11 cellular contexts compared by ENCODE assay signal in genomic region chr20:10508468-10509251, GRCh38.
DNase-seq lines count a peak whose midpoint lies in the region; ATAC-seq, FAIRE-seq and TF ChIP-seq lines count a peak whose summit lies in the region.
"Had no signal": no experiment of that assay in that cellular context is flagged by ENCODE, and none has a peak within 500 bp of the region (broad histone marks: within the 10 kb centered on the region; RNA-seq: fewer than 3 reads in every experiment).

No MANE protein-coding gene starts in this region.

- H3K4me2 ChIP-seq in keratinocyte (ENCODE audit: control insufficient read depth, extremely low read depth, insufficient read depth, low read depth, low read length) = peak overlapping the region; percentile 39

- H3K9me3 ChIP-seq in keratinocyte (ENCODE audit: control insufficient read depth, low read depth, low read length) (no peaks in the 10 kb centered on the region), subcutaneous abdominal adipose tissue (ENCODE audit: control insufficient read depth in 5 of 5, low read length in 5 of 5) (no peaks in the 10 kb centered on the region)

- TF ChIP-seq CTCF in brain microvascular endothelial cell (IDR thresholded peaks at IDR 0.05; ENCODE audit: low read depth, low read length, missing control alignments) = no peak
- TF ChIP-seq CTCF in keratinocyte (optimal IDR thresholded peaks at IDR 0.05 in 1 of 3, IDR thresholded peaks at IDR 0.05 in 1 of 3, conservative IDR thresholded peaks at IDR 0.05 in 1 of 3; ENCODE audit: extremely low read depth in 1 of 3, insufficient read depth in 2 of 3, low read length in 3 of 3) = no peak

- H3K79me2 ChIP-seq in keratinocyte (ENCODE audit: control insufficient read depth, insufficient read depth, low read length) = peaks cover 6% of the 10 kb centered on the region

- H4K20me1 ChIP-seq in keratinocyte (ENCODE audit: control insufficient read depth, extremely low read depth, insufficient read depth, low read length) = no peaks in the 10 kb centered on the region

- no peaks in the 10 kb centered on the region for H3K36me3 ChIP-seq in brain microvascular endothelial cell (replicated peaks)
- H3K36me3 ChIP-seq in keratinocyte (ENCODE audit: control insufficient read depth in 2 of 2, extremely low read depth in 1 of 2, insufficient read depth in 2 of 2, low read length in 2 of 2) = no peaks in the 10 kb centered on the region
- H3K36me3 ChIP-seq in subcutaneous abdominal adipose tissue (ENCODE audit: control insufficient read depth in 5 of 5, insufficient read depth in 5 of 5, low read length in 5 of 5) = no peaks in the 10 kb centered on the region

- peak overlapping the region; percentile 24 for H2AFZ ChIP-seq in keratinocyte (ENCODE audit: control insufficient read depth, low read length)

- CTCF ChIA-PET in HEK293T (lab: Yijun Ruan, JAX) = no interaction called here

- POLR2A ChIA-PET in HEK293T (lab: Yijun Ruan, JAX) = no interaction called here

- H3K27ac Mint-ChIP-seq in activated naive CD4-positive, alpha-beta T cell treated with anti-CD3 and anti-CD28 coated beads, Interleukin-2, amount 50 U/mL, for 72 hours = no peak overlapping the region
- H3K27ac Mint-ChIP-seq: T-helper 1 cell treated with Interleukin-12 subunit alpha and Interleukin-12 subunit beta and Interleukin-4 antibody, amounts not matched to agents 30 μg/mL and 1 μg/mL, for 36 hours had no signal

- H3K4me3 ChIP-seq in brain microvascular endothelial cell (ENCODE audit: low read depth, low read length) (no peak overlapping the region), keratinocyte (ENCODE audit: control insufficient read depth in 2 of 3, extremely low read depth in 1 of 3, insufficient read depth in 2 of 3, low read depth in 1 of 3, low read length in 3 of 3) (no peak overlapping the region), subcutaneous abdominal adipose tissue (ENCODE audit: low read depth in 1 of 5, low read length in 5 of 5) (peak overlapping the region in 1 of 5 donors; percentile 22)

- FAIRE-seq in keratinocyte (lab: Jason Lieb, UNC) = peak; percentile 61

- no peaks in the 10 kb centered on the region for H3K9me1 ChIP-seq in keratinocyte (ENCODE audit: control insufficient read depth, extremely low read depth, insufficient read depth, low read length)

- H3K9ac ChIP-seq in keratinocyte (ENCODE audit: control insufficient read depth, extremely low read depth, insufficient read depth, low read length) (no peak overlapping the region), subcutaneous abdominal adipose tissue (ENCODE audit: low read length in 5 of 5) (peak overlapping the region in 4 of 5 donors; percentile 12 to 61 (median 38))

- peak overlapping the region; percentile 16 for H3K27ac ChIP-seq in brain microvascular endothelial cell
- peak overlapping the region; percentile 64 for H3K27ac ChIP-seq in keratinocyte (ENCODE audit: control insufficient read depth, insufficient read depth, low read length)
- peak overlapping the region; percentile 86 for H3K27ac ChIP-seq in subcutaneous abdominal adipose tissue (ENCODE audit: low read depth, low read length)

- in situ Hi-C loops in brain microvascular endothelial cell (cut with HindIII; ENCODE audit: low pct_ligation_motif_present, low sequenced_read_pairs) = no loop called here

- peaks cover 64% of the 10 kb centered on the region for H3K4me1 ChIP-seq in keratinocyte (ENCODE audit: control insufficient read depth, extremely low read depth, insufficient read depth, low read length)
- peaks cover 8 to 67% (median 64%) of the 10 kb centered on the region in 5 donors for H3K4me1 ChIP-seq in subcutaneous abdominal adipose tissue (ENCODE audit: control insufficient read depth in 5 of 5, insufficient read depth in 5 of 5, low read length in 5 of 5)

- dilution Hi-C loops in keratinocyte (cut with MboI; ENCODE audit: extremely low pct_ligation_motif_present, low sequenced_read_pairs) = no loop called here

- no peaks in the 10 kb centered on the region for H3K9me3 Mint-ChIP-seq in activated naive CD4-positive, alpha-beta T cell treated with anti-CD3 and anti-CD28 coated beads, Interleukin-2, amount 50 U/mL, for 72 hours
- H3K9me3 Mint-ChIP-seq: T-helper 1 cell treated with Interleukin-12 subunit alpha and Interleukin-12 subunit beta and Interleukin-4 antibody, amounts not matched to agents 30 μg/mL and 1 μg/mL, for 36 hours had no signal

- ATAC-seq in HG03108 (IDR thresholded peaks at IDR 0.05; ENCODE audit: unreplicated experiment) = no peak
- no peak for ATAC-seq in activated naive CD4-positive, alpha-beta T cell treated with anti-CD3 and anti-CD28 coated beads, Interleukin-2, amount 50 U/mL, for 72 hours

- no peak for DNase-seq in HEK293T (ENCODE audit: extremely low spot score)
- DNase-seq in brain microvascular endothelial cell = peak; percentile 43
- DNase-seq in keratinocyte (ENCODE audit: low read depth, low spot score) = no peak
- DNase-seq in NK-92 (lab: John Stamatoyannopoulos, UW; ENCODE audit: unreplicated experiment) = no peak
- DNase-seq in activated naive CD4-positive, alpha-beta T cell treated with anti-CD3 and anti-CD28 coated beads, Interleukin-2, amount 50 U/mL, for 72 hours (ENCODE audit: low spot score in 2 of 2) = no peak
- DNase-seq in NCI-H1417 (lab: John Stamatoyannopoulos, UW) = no peak
- DNase-seq: activated naive CD4-positive, alpha-beta T cell treated with Interleukin-2 at 50 U/mL for 16 hours; NCI-H1105 had no signal

- H3K36me3 Mint-ChIP-seq in activated naive CD4-positive, alpha-beta T cell treated with anti-CD3 and anti-CD28 coated beads, Interleukin-2, amount 50 U/mL, for 72 hours = no peaks in the 10 kb centered on the region

- H3K27me3 ChIP-seq in brain microvascular endothelial cell (replicated peaks) (no peaks in the 10 kb centered on the region), keratinocyte (ENCODE audit: control insufficient read depth, extremely low read depth, insufficient read depth, low read length) (no peaks in the 10 kb centered on the region), subcutaneous abdominal adipose tissue (ENCODE audit: control insufficient read depth in 5 of 5, insufficient read depth in 4 of 5, low read length in 5 of 5) (no peaks in the 10 kb centered on the region)

TF ChIP-seq in HEK293T, 16 proteins besides CTCF, POLR2A, EP300 and RAD21:
- TF ChIP-seq CTBP1 (IDR thresholded peaks at IDR 0.05; ENCODE audit: borderline replicate concordance) = no peak
- TF ChIP-seq, protein P1, sequence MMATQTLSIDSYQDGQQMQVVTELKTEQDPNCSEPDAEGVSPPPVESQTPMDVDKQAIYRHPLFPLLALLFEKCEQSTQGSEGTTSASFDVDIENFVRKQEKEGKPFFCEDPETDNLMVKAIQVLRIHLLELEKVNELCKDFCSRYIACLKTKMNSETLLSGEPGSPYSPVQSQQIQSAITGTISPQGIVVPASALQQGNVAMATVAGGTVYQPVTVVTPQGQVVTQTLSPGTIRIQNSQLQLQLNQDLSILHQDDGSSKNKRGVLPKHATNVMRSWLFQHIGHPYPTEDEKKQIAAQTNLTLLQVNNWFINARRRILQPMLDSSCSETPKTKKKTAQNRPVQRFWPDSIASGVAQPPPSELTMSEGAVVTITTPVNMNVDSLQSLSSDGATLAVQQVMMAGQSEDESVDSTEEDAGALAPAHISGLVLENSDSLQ (IDR thresholded peaks at IDR 0.05) = peak; percentile 49

Comparison
In these comparisons a context has a peak if more than half of its experiments do, and no peak if none do; other contexts are left out.
1. H3K27ac ChIP-seq: peak in every context shown above with its lines; median percentile 86 in subcutaneous abdominal adipose tissue; 64 in keratinocyte; 16 in brain microvascular endothelial cell.